18 cellular contexts compared by ENCODE assay signal in the genomic region with DNA sequence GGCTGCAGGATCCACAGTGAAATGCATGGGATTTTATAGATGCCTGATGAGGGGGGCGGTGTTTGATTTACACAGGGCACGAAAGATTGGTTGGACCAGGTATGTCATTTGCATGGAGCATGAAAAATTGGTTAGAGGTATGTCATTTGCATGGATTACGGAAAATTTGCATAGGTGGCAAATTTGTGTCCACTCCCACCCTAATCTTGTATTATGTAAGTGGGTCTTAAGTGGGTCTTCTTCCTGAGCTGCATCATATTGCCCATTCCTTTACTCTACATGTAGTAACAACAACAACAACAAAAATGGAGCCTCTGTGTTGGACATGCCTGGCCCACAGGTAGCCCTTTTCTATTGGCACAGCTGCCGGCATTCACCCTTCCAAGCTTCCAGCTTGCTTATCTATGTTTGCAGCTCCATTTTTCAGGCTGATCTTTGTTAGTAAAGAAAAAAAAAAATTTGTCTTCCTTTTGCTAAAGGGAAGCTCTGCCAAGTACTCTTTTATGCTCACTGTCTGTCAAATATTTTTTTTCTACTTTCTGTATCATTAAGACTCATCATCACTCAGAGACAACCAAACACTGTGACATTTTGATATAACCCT.
"Had no signal": no experiment of that assay in that cellular context is flagged by ENCODE, and none has a peak within 500 bp of the region (broad histone marks: within the 10 kb centered on the region; RNA-seq: fewer than 3 reads in every experiment).

No MANE protein-coding gene starts in this region.

- H3K4me1 ChIP-seq: breast epithelium had no signal

- DNase-seq: activated CD4-positive, alpha-beta T cell treated with anti-CD3 and anti-CD28 coated beads, Interleukin-2, amount 50 U/mL, for 48 hours; activated naive CD4-positive, alpha-beta T cell treated with anti-CD3 and anti-CD28 coated beads, Interleukin-2, amount 10 ng/mL, durations not matched to agents 7 days and 5 days; activated T-cell treated with anti-CD3 and anti-CD28 coated beads, Interleukin-2, amount 50 U/mL, for 24 hours; effector memory CD4-positive, alpha-beta T cell; foreskin keratinocyte; kidney; left ventricle myocardium inferior; occipital lobe; posterior cingulate gyrus; retina; stimulated activated CD4-positive, alpha-beta T cell treated with anti-CD3 and anti-CD28 coated beads, Interleukin-2, amount 100 ng/mL, for 24 hours; stimulated activated naive CD8-positive, alpha-beta T cell treated with anti-CD3 and anti-CD28 coated beads, Interleukin-15, Interleukin-2, amounts not matched to agents 100 U/mL and 50 U/mL, for 24 hours; substantia nigra; transverse colon had no signal

- ATAC-seq: foreskin keratinocyte; stimulated activated naive CD8-positive, alpha-beta T cell treated with anti-CD3 and anti-CD28 coated beads, Interleukin-15, Interleukin-2, amounts not matched to agents 100 U/mL and 50 U/mL, for 24 hours had no signal

- H3K4me3 Mint-ChIP-seq: activated naive CD4-positive, alpha-beta T cell treated with anti-CD3 and anti-CD28 coated beads, Interleukin-2, amount 10 ng/mL, durations not matched to agents 7 days and 5 days; activated T-cell treated with anti-CD3 and anti-CD28 coated beads, Interleukin-2, amount 50 U/mL, for 24 hours; dendritic cell treated with granulocyte-macrophage colony-stimulating factor and Interleukin-4, amounts not matched to agents 40 ng/mL and 50 ng/mL, for 4 days; T-helper 1 cell treated with Interleukin-12 subunit alpha and Interleukin-12 subunit beta and Interleukin-4 antibody, amounts not matched to agents 30 μg/mL and 1 μg/mL, for 36 hours had no signal

- H3K27ac Mint-ChIP-seq: activated naive CD4-positive, alpha-beta T cell treated with anti-CD3 and anti-CD28 coated beads, Interleukin-2, amount 10 ng/mL, durations not matched to agents 7 days and 5 days; activated T-cell treated with anti-CD3 and anti-CD28 coated beads, Interleukin-2, amount 50 U/mL, for 24 hours; activated T-helper 2 cell treated with anti-CD3 and anti-CD28 coated beads, Interferon-gamma antibody, Interleukin-2, Interleukin-4, amounts not matched to agents 10 μg/mL and 5 μg/mL and 100 μg/mL, durations not matched to agents 14 hours and 24 hours and 36 hours; dendritic cell treated with granulocyte-macrophage colony-stimulating factor and Interleukin-4, amounts not matched to agents 40 ng/mL and 50 ng/mL, for 4 days; T-helper 1 cell treated with Interleukin-12 subunit alpha and Interleukin-12 subunit beta and Interleukin-4 antibody, amounts not matched to agents 30 μg/mL and 1 μg/mL, for 36 hours had no signal

- H3K27ac ChIP-seq: breast epithelium, foreskin keratinocyte, left ventricle myocardium inferior, transverse colon had no signal

- H3K9me3 ChIP-seq: breast epithelium, left ventricle myocardium inferior, transverse colon had no signal

- H3K36me3 ChIP-seq: breast epithelium, left ventricle myocardium inferior, transverse colon had no signal

- H3K9me3 Mint-ChIP-seq: activated naive CD4-positive, alpha-beta T cell treated with anti-CD3 and anti-CD28 coated beads, Interleukin-2, amount 10 ng/mL, durations not matched to agents 7 days and 5 days; activated T-cell treated with anti-CD3 and anti-CD28 coated beads, Interleukin-2, amount 50 U/mL, for 24 hours; activated T-helper 2 cell treated with anti-CD3 and anti-CD28 coated beads, Interferon-gamma antibody, Interleukin-2, Interleukin-4, amounts not matched to agents 10 μg/mL and 5 μg/mL and 100 μg/mL, durations not matched to agents 14 hours and 24 hours and 36 hours; dendritic cell treated with granulocyte-macrophage colony-stimulating factor and Interleukin-4, amounts not matched to agents 40 ng/mL and 50 ng/mL, for 4 days; T-helper 1 cell treated with Interleukin-12 subunit alpha and Interleukin-12 subunit beta and Interleukin-4 antibody, amounts not matched to agents 30 μg/mL and 1 μg/mL, for 36 hours had no signal

- H3K4me3 ChIP-seq: breast epithelium, left ventricle myocardium inferior, transverse colon had no signal

- H3K27me3 ChIP-seq: breast epithelium had no signal
